In genomic region chr7:16450366-16450765, GRCh38 we compare ENCODE assay signal across 24 cellular contexts. TPM values are rescaled to one million over a fixed set of nuclear protein-coding genes. Genes with fewer than 3 reads are reported as not detected.
"Had no signal": no experiment of that assay in that cellular context is flagged by ENCODE, and none has a peak within 500 bp of the region (broad histone marks: within the 10 kb centered on the region; RNA-seq: fewer than 3 reads in every experiment).

No MANE protein-coding gene starts in this region.

- H3K4me3 ChIP-seq: ascending aorta, body of pancreas had no signal

- H3K9me2 ChIP-seq: SK-N-SH had no signal

- H3K9me3 ChIP-seq: ascending aorta, body of pancreas, SK-N-SH had no signal

- ATAC-seq: activated CD8-positive, alpha-beta T cell treated with anti-CD3 and anti-CD28 coated beads for 36 hours; body of pancreas; Panc1; Right ventricle myocardium inferior had no signal

- H3K9ac ChIP-seq: KMS-11, SK-N-SH had no signal

- H3K27me3 ChIP-seq: ascending aorta, body of pancreas had no signal

- DNase-seq: activated CD4-positive, alpha-beta T cell treated with anti-CD3 and anti-CD28 coated beads for 4 hours; activated CD8-positive, alpha-beta memory T cell treated with anti-CD3 and anti-CD28 coated beads, Interleukin-2, amount 50 U/mL, for 4 hours; activated CD8-positive, alpha-beta T cell treated with anti-CD3 and anti-CD28 coated beads for 36 hours; activated T-cell treated with anti-CD3 and anti-CD28 coated beads, Interleukin-2, amount 50 U/mL, for 1 hour; body of pancreas; MM.1S; NCI-H1105; NCI-H1436 treated with DMSO at 0.1 percent for 48 hours; NCI-H187; NCI-H2081; NCI-H226; NCI-H510A; NCI-H526 treated with DMSO at 0.1 percent for 48 hours; RPMI8226; SK-N-SH; T-helper 1 cell; WERI-Rb-1 had no signal

- H3K4me2 ChIP-seq: KMS-11, SK-N-SH had no signal

- H3K36me3 ChIP-seq: ascending aorta, WERI-Rb-1 had no signal

- H3K4me1 ChIP-seq: ascending aorta, body of pancreas had no signal

- H3K27ac ChIP-seq: ascending aorta, body of pancreas, KMS-11, WERI-Rb-1 had no signal

RNA-seq across cellular contexts. Expression of gene SOSTDC1, which starts 15.2 kb away (rescaled TPM):
- total RNA-seq: activated CD8-positive, alpha-beta T cell treated with anti-CD3 and anti-CD28 coated beads for 36 hours; ascending aorta; body of pancreas; OCI-LY7; T-helper 2 cell treated with Interferon-gamma antibody and Interleukin-4, amounts not matched to agents 100 ng/mL and 5 ng/mL, for 36 hours had no signal
- polyA plus RNA-seq: IgD-negative memory B cell had no signal

RNA-seq across cellular contexts. Expression of gene CRPPA, which starts 29.0 kb away (rescaled TPM):
- total RNA-seq: ascending aorta, OCI-LY7 had no signal
